11 cellular contexts compared by ENCODE assay signal in genomic region chr1:32274646-32275340, GRCh38. TPM values are rescaled to one million over a fixed set of nuclear protein-coding genes. Genes with fewer than 3 reads are reported as not detected.
DNase-seq lines count a peak whose midpoint lies in the region; FAIRE-seq and TF ChIP-seq lines count a peak whose summit lies in the region.
"Had no signal": no experiment of that assay in that cellular context is flagged by ENCODE, and none has a peak within 500 bp of the region (broad histone marks: within the 10 kb centered on the region; RNA-seq: fewer than 3 reads in every experiment).

No MANE protein-coding gene starts in this region.

- peaks cover 19% of the 10 kb centered on the region for H3K23me2 ChIP-seq in H1 (ENCODE audit: low read depth, low read length)

- POLR2A ChIA-PET in H1 (lab: Charles Lee; ENCODE audit: partially characterized antibody) = interaction anchor here (0.6 to 3.9 kb wide), 18 partner anchors 9 to 77 kb away, joined by 3 to 27 read pairs (median 4); partner anchors contain the start of genes HDAC1, IQCC, LCK and MARCKSL1

- no peak overlapping the region for H3K23ac ChIP-seq in H1 (ENCODE audit: insufficient read length)

- peaks cover 40 to 45% (median 40%) of the 10 kb centered on the region in 3 donors for H3K27me3 Mint-ChIP-seq in CD14-positive monocyte (ENCODE audit: low read depth in 3 of 3)

- no peak overlapping the region for H3K14ac ChIP-seq in H1 (ENCODE audit: insufficient read length)

- peak overlapping the region; percentile 85 for H3K18ac ChIP-seq in H1 (ENCODE audit: extremely low read depth, low read length)

- H3K9me3 Mint-ChIP-seq in CD14-positive monocyte = peaks cover 0 to 5% (median 0%) of the 10 kb centered on the region in 7 donors

- H3K36me3 ChIP-seq in HUES64 (ENCODE audit: insufficient read depth, low read length) (peaks cover 6% of the 10 kb centered on the region; the same call in 1 of the 2 replicates), H1 (ENCODE audit: control insufficient read depth in 2 of 4, insufficient read depth in 4 of 4, low read length in 3 of 4) (peaks cover 0 to 4% (median 2%) of the 10 kb centered on the region in 4 experiments; a peak in 3 of 8 replicates)
- H3K36me3 ChIP-seq: left lung, thyroid gland had no signal

- no peak for TF ChIP-seq RAD21 in H1 (IDR thresholded peaks at IDR 0.05 in 1 of 2, conservative IDR thresholded peaks at IDR 0.05 in 1 of 2; ENCODE audit: low read depth in 2 of 2, low read length in 2 of 2)

- no peak for TF ChIP-seq CTCF in CD14-positive monocyte (IDR thresholded peaks at IDR 0.05)
- TF ChIP-seq CTCF in H1 (IDR thresholded peaks at IDR 0.05; ENCODE audit: control extremely low read depth in 1 of 3, insufficient read depth in 1 of 3, low read depth in 1 of 3, low read length in 3 of 3) = no peak

- peak overlapping the region; percentile 88 for H2BK5ac ChIP-seq in H1 (ENCODE audit: low read depth, low read length)

- peak overlapping the region; percentile 44 for H3K4ac ChIP-seq in H1 (replicated peaks; ENCODE audit: insufficient read length, low read depth, low read length)

- H3K9ac ChIP-seq in HUES64 (ENCODE audit: low read depth, low read length) = peak overlapping the region; percentile 52
- peak overlapping the region in 3 of 4 experiments; percentile 26 to 36 (median 29); a peak in 6 of 7 replicates for H3K9ac ChIP-seq in H1 (replicated peaks in 1 of 4; ENCODE audit: extremely low read depth in 1 of 4, low read depth in 3 of 4, low read length in 3 of 4)

- peak overlapping the region; percentile 67 to 98 for H3K4me2 ChIP-seq in H1 (ENCODE audit: insufficient read depth in 1 of 2, low read depth in 2 of 2, low read length in 2 of 2)

- no peaks in the 10 kb centered on the region; the same call in 1 of the 2 replicates for H3K79me1 ChIP-seq in H1 (ENCODE audit: low read depth, low read length)

- H3K27ac ChIP-seq in HUES64 (ENCODE audit: low read depth, low read length) (no peak overlapping the region), H1 (ENCODE audit: low read depth, low read length) (no peak overlapping the region)
- H3K27ac ChIP-seq: HL-60, left lung, thyroid gland had no signal

- CTCF ChIA-PET in H1 (lab: Charles Lee; ENCODE audit: partially characterized antibody) = interaction anchor here (1.0 to 4.3 kb wide), 7 partner anchors 8 to 59 kb away, joined by 3 to 27 read pairs (median 4); partner anchors contain the start of genes HDAC1 and LCK

- H4K91ac ChIP-seq in H1 (replicated peaks; ENCODE audit: insufficient read length, low read length) = peak overlapping the region; percentile 95

- peak overlapping the region; percentile 97 for H4K8ac ChIP-seq in H1 (ENCODE audit: extremely low read depth, insufficient read depth, low read length)

- H2BK12ac ChIP-seq in H1 (ENCODE audit: low read depth, low read length) = peak overlapping the region; percentile 88

- H3K4me1 ChIP-seq in HUES64 (ENCODE audit: insufficient read depth, low read length) = peaks cover 16% of the 10 kb centered on the region
- peaks cover 6 to 33% (median 19%) of the 10 kb centered on the region in 4 experiments for H3K4me1 ChIP-seq in H1 (replicated peaks in 1 of 4; ENCODE audit: control insufficient read depth in 3 of 4, insufficient read depth in 4 of 4, low read length in 3 of 4)
- H3K4me1 ChIP-seq: left lung had no signal

- no peaks in the 10 kb centered on the region for H3K9me3 ChIP-seq in HUES64 (ENCODE audit: insufficient read depth, low read depth, low read length)
- H3K9me3 ChIP-seq in H1 (ENCODE audit: insufficient read depth in 2 of 2, low read depth in 1 of 2, low read length in 1 of 2) = no peaks in the 10 kb centered on the region
- H3K9me3 ChIP-seq: left lung, thyroid gland had no signal

- H4K20me1 ChIP-seq in H1 (replicated peaks in 1 of 2; ENCODE audit: control insufficient read depth in 1 of 2, insufficient read depth in 2 of 2, low read length in 2 of 2) = peaks cover 0 to 4% of the 10 kb centered on the region in 2 experiments

- no peaks in the 10 kb centered on the region for H3K79me2 ChIP-seq in H1 (ENCODE audit: control insufficient read depth in 1 of 2, insufficient read depth in 2 of 2, low read length in 2 of 2)

- intact Hi-C loops in CD14-positive monocyte (cut with micrococcal nuclease) = no loop called here

- DNase-seq in CD14-positive monocyte (ENCODE audit: low spot score) (no peak), H1 (ENCODE audit: low read depth in 1 of 2, low spot score in 2 of 2) (peak in 1 of 2 experiments; percentile 63), CD1c-positive myeloid dendritic cell (ENCODE audit: extremely low spot score) (no peak), HCEC 1CT (no peak)
- DNase-seq in NK-92 treated with Interleukin-12 subunit alpha and Interleukin-12 subunit beta, amount 100 ng/mL, for 24 hours (lab: John Stamatoyannopoulos, UW) = no peak
- DNase-seq: NCI-H1417, posterior cingulate gyrus had no signal

- H3K56ac ChIP-seq in H1 (replicated peaks; ENCODE audit: insufficient read length, low read depth, low read length) = peak overlapping the region; percentile 59

- H2BK120ac ChIP-seq in H1 (replicated peaks; ENCODE audit: low read depth, low read length) = peak overlapping the region; percentile 70

- peak overlapping the region in 1 of 7 donors; percentile 13 for H3K27ac Mint-ChIP-seq in CD14-positive monocyte

- no peak overlapping the region; the same call in 1 of the 2 replicates for H2BK20ac ChIP-seq in H1 (ENCODE audit: low read length)

- no peak for TF ChIP-seq POLR2A in H1 (IDR thresholded peaks at IDR 0.05; ENCODE audit: control extremely low read depth in 1 of 2, low read depth in 2 of 2, low read length in 2 of 2)

- H3K4me3 ChIP-seq in HUES64 (ENCODE audit: low read length) = peak overlapping the region; percentile 41
- peak overlapping the region; percentile 30 to 56 (median 38) for H3K4me3 ChIP-seq in H1 (ENCODE audit: extremely low read depth in 1 of 4, insufficient read depth in 2 of 4, low read depth in 3 of 4, low read length in 4 of 4)
- H3K4me3 ChIP-seq: left lung, thyroid gland had no signal

- peak overlapping the region; percentile 81 for H4K5ac ChIP-seq in H1 (ENCODE audit: insufficient read length, low read depth, low read length)

- peak overlapping the region; percentile 83; the same call in 1 of the 2 replicates for H2AK5ac ChIP-seq in H1 (ENCODE audit: low read depth, low read length)

- H3K4me1 Mint-ChIP-seq in CD14-positive monocyte = peaks cover 5% of the 10 kb centered on the region

- FAIRE-seq in H1 (lab: Jason Lieb, UNC) = no peak

- no peak for TF ChIP-seq EP300 in H1 (IDR thresholded peaks at IDR 0.05; ENCODE audit: borderline replicate concordance in 1 of 2, low read depth in 2 of 2, low read length in 2 of 2)

- peak overlapping the region; percentile 16 to 42 for H3K4me3 Mint-ChIP-seq in CD14-positive monocyte

- H2AFZ ChIP-seq in H1 (ENCODE audit: low read length) = peak overlapping the region; percentile 4; the same call in 1 of the 2 replicates

- H3K27me3 ChIP-seq in HUES64 (ENCODE audit: insufficient read depth, low read length) (no peaks in the 10 kb centered on the region), H1 (replicated peaks in 1 of 4; ENCODE audit: control insufficient read depth in 3 of 4, extremely low read depth in 1 of 4, insufficient read depth in 3 of 4, low read length in 3 of 4) (no peaks in the 10 kb centered on the region)
- H3K27me3 ChIP-seq: thyroid gland had no signal

- peak overlapping the region; percentile 99 for H2BK15ac ChIP-seq in H1 (ENCODE audit: low read length)

- H3K36me3 Mint-ChIP-seq in CD14-positive monocyte = no peaks in the 10 kb centered on the region

- 80% methylated on average over 31 of the region's 31 CpGs for WGBS in HUES64
- WGBS in H1 (ENCODE audit: extremely low coverage in 1 of 2, insufficient coverage in 1 of 2, insufficient read length in 1 of 2, insufficient replicate concordance in 2 of 2, low coverage in 1 of 2, low lambda C conversion rate in 2 of 2, missing lambda C conversion rate in 1 of 2), 2 experiments = 43% methylated on average over 23 of the region's 31 CpGs; no CpG with 5 or more reads in 1 of the 2 experiments

RNA-seq across cellular contexts. Expression of gene HDAC1, which starts 17.1 kb away (rescaled TPM):
- polyA plus RNA-seq in CD14-positive monocyte (10 to 100 TPM; 73.8 to 88.7 TPM), H1 (2011; rRNA removed) (98.6 and 125 TPM in 2 replicates)
- 76.7 TPM for polyA plus RNA-seq in HUES64 (2013, experiment 1 of 2)
- polyA plus RNA-seq in HUES64 (2013, experiment 2 of 2) = 86.6 TPM
- total RNA-seq in H1 (2021; fragmentation: NEBNext Ultra II Directional; extraction: Animal tissue kit (Norgen Biotek cat#: 25700)) = 111 and 112 TPM in 2 replicates
- polyA plus RNA-seq in H1 (2011; cell fraction: cytosol; rRNA removed) = 167 TPM
- 117 TPM for polyA plus RNA-seq in H1 (2011; cell fraction: nucleus; rRNA removed)
- 163 to 210 TPM (median 188 TPM) in 4 replicates for polyA plus RNA-seq in H1 (2012, experiment 1 of 2)
- polyA plus RNA-seq in H1 (2012, experiment 2 of 2) = 40.2 TPM
- polyA plus RNA-seq in H1 (2013, experiment 1 of 2) = 75.4 TPM
- polyA plus RNA-seq in H1 (2013, experiment 2 of 2) = 69.8 TPM
- 167 and 243 TPM in 2 replicates for polyA minus RNA-seq in H1 (2011; rRNA and poly(A)+ RNA removed)
- 62.5 TPM for polyA minus RNA-seq in H1 (2011; cell fraction: cytosol; rRNA and poly(A)+ RNA removed)
- polyA minus RNA-seq in H1 (2011; cell fraction: nucleus; rRNA and poly(A)+ RNA removed) = 104 TPM

RNA-seq across cellular contexts. Expression of gene LCK, which starts 23.7 kb away (rescaled TPM):
- polyA plus RNA-seq in CD14-positive monocyte (1 to 10 TPM; 1.7 to 2.2 TPM), H1 (2011; rRNA removed) (99.2 and 122 TPM in 2 replicates)
- polyA plus RNA-seq in HUES64 (2013, experiment 1 of 2) = 24.8 TPM
- polyA plus RNA-seq in HUES64 (2013, experiment 2 of 2) = 24.1 TPM
- total RNA-seq in H1 (2021; fragmentation: NEBNext Ultra II Directional; extraction: Animal tissue kit (Norgen Biotek cat#: 25700)) = 71.6 and 75.3 TPM in 2 replicates
- polyA plus RNA-seq in H1 (2011; cell fraction: cytosol; rRNA removed) = 80.3 TPM
- 138 TPM for polyA plus RNA-seq in H1 (2011; cell fraction: nucleus; rRNA removed)
- polyA plus RNA-seq in H1 (2012, experiment 1 of 2) = 41.5 to 81.1 TPM (median 76.4 TPM) in 4 replicates
- 82.1 TPM for polyA plus RNA-seq in H1 (2012, experiment 2 of 2)
- 56.6 TPM for polyA plus RNA-seq in H1 (2013, experiment 1 of 2)
- polyA plus RNA-seq in H1 (2013, experiment 2 of 2) = 56.6 TPM
- polyA minus RNA-seq in H1 (2011; rRNA and poly(A)+ RNA removed) = 85.2 and 111 TPM in 2 replicates
- 36.1 TPM for polyA minus RNA-seq in H1 (2011; cell fraction: cytosol; rRNA and poly(A)+ RNA removed)
- polyA minus RNA-seq in H1 (2011; cell fraction: nucleus; rRNA and poly(A)+ RNA removed) = 49.8 TPM

RNA-seq across cellular contexts. Expression of gene FAM167B, which starts 27.8 kb away (rescaled TPM):
- not detected for polyA plus RNA-seq in CD14-positive monocyte
- 0.85 TPM for polyA plus RNA-seq in HUES64 (2013, experiment 1 of 2)
- polyA plus RNA-seq in HUES64 (2013, experiment 2 of 2) = 1.0 TPM
- 3.2 and 3.9 TPM in 2 replicates for total RNA-seq in H1 (2021; fragmentation: NEBNext Ultra II Directional; extraction: Animal tissue kit (Norgen Biotek cat#: 25700))
- 2.8 and 4.2 TPM in 2 replicates for polyA plus RNA-seq in H1 (2011; rRNA removed)
- polyA plus RNA-seq in H1 (2011; cell fraction: cytosol; rRNA removed) = 5.2 TPM
- 5.4 TPM for polyA plus RNA-seq in H1 (2011; cell fraction: nucleus; rRNA removed)
- 1.9 to 5.2 TPM (median 4.2 TPM) in 4 replicates for polyA plus RNA-seq in H1 (2012, experiment 1 of 2)
- polyA plus RNA-seq in H1 (2012, experiment 2 of 2) = 1.3 TPM
- polyA plus RNA-seq in H1 (2013, experiment 1 of 2) = 3.7 TPM
- 2.9 TPM for polyA plus RNA-seq in H1 (2013, experiment 2 of 2)
- polyA minus RNA-seq in H1 (2011; rRNA and poly(A)+ RNA removed) = 1.3 and 1.6 TPM in 2 replicates
- polyA minus RNA-seq in H1 (2011; cell fraction: cytosol; rRNA and poly(A)+ RNA removed) = not detected
- 1.00 TPM for polyA minus RNA-seq in H1 (2011; cell fraction: nucleus; rRNA and poly(A)+ RNA removed)

RNA-seq across cellular contexts. Expression of gene EIF3I, which starts 52.6 kb away (rescaled TPM):
- polyA plus RNA-seq in CD14-positive monocyte (100 to 1,000 TPM; 151 to 162 TPM), H1 (2011; rRNA removed) (345 and 346 TPM in 2 replicates)
- polyA plus RNA-seq in HUES64 (2013, experiment 1 of 2) = 219 TPM
- 220 TPM for polyA plus RNA-seq in HUES64 (2013, experiment 2 of 2)
- 243 and 247 TPM in 2 replicates for total RNA-seq in H1 (2021; fragmentation: NEBNext Ultra II Directional; extraction: Animal tissue kit (Norgen Biotek cat#: 25700))
- 491 TPM for polyA plus RNA-seq in H1 (2011; cell fraction: cytosol; rRNA removed)
- 118 TPM for polyA plus RNA-seq in H1 (2011; cell fraction: nucleus; rRNA removed)
- polyA plus RNA-seq in H1 (2012, experiment 1 of 2) = 274 to 311 TPM (median 295 TPM) in 4 replicates
- polyA plus RNA-seq in H1 (2012, experiment 2 of 2) = 304 TPM
- 151 TPM for polyA plus RNA-seq in H1 (2013, experiment 1 of 2)
- 164 TPM for polyA plus RNA-seq in H1 (2013, experiment 2 of 2)
- 427 and 480 TPM in 2 replicates for polyA minus RNA-seq in H1 (2011; rRNA and poly(A)+ RNA removed)
- polyA minus RNA-seq in H1 (2011; cell fraction: cytosol; rRNA and poly(A)+ RNA removed) = 115 TPM
- 67.6 TPM for polyA minus RNA-seq in H1 (2011; cell fraction: nucleus; rRNA and poly(A)+ RNA removed)

RNA-seq across cellular contexts. Expression of gene TMEM234, which starts 52.6 kb away (rescaled TPM):
- polyA plus RNA-seq in CD14-positive monocyte (10 to 100 TPM; 12.8 to 14.5 TPM), H1 (2011; rRNA removed) (8.6 and 8.7 TPM in 2 replicates)
- polyA plus RNA-seq in HUES64 (2013, experiment 1 of 2) = 7.9 TPM
- polyA plus RNA-seq in HUES64 (2013, experiment 2 of 2) = 7.2 TPM
- 8.9 TPM in 2 replicates for total RNA-seq in H1 (2021; fragmentation: NEBNext Ultra II Directional; extraction: Animal tissue kit (Norgen Biotek cat#: 25700))
- polyA plus RNA-seq in H1 (2011; cell fraction: cytosol; rRNA removed) = 8.4 TPM
- polyA plus RNA-seq in H1 (2011; cell fraction: nucleus; rRNA removed) = 35.6 TPM
- 9.2 to 11.2 TPM (median 10.1 TPM) in 4 replicates for polyA plus RNA-seq in H1 (2012, experiment 1 of 2)
- polyA plus RNA-seq in H1 (2012, experiment 2 of 2) = 11.5 TPM
- polyA plus RNA-seq in H1 (2013, experiment 1 of 2) = 7.5 TPM
- 7.6 TPM for polyA plus RNA-seq in H1 (2013, experiment 2 of 2)
- 22.9 and 24.8 TPM in 2 replicates for polyA minus RNA-seq in H1 (2011; rRNA and poly(A)+ RNA removed)
- 7.0 TPM for polyA minus RNA-seq in H1 (2011; cell fraction: cytosol; rRNA and poly(A)+ RNA removed)
- polyA minus RNA-seq in H1 (2011; cell fraction: nucleus; rRNA and poly(A)+ RNA removed) = 28.7 TPM

Comparison
In these comparisons a context has a peak if more than half of its experiments do, and no peak if none do; other contexts are left out.
1. RNA of gene LCK, which starts 23.7 kb away (polyA plus RNA-seq): 41.5 to 138 TPM in H1; 1.7 to 2.2 TPM in CD14-positive monocyte; every median in the first group is over 10 times any median in the second.